ENCODE assay signal across 8 cellular contexts in genomic region chr19:33063356-33064116, GRCh38. TPM values are rescaled to one million over a fixed set of nuclear protein-coding genes. Genes with fewer than 3 reads are reported as not detected.
DNase-seq lines count a peak whose midpoint lies in the region; ATAC-seq and TF ChIP-seq lines count a peak whose summit lies in the region.

No MANE protein-coding gene starts in this region.

- H3K36me3 ChIP-seq in iPS-15b (ENCODE audit: control insufficient read depth, insufficient read depth, low read length) = no peaks in the 10 kb centered on the region

- peak overlapping the region; percentile 68 for H3K4me3 Mint-ChIP-seq in activated naive CD8-positive, alpha-beta T cell treated with anti-CD3 and anti-CD28 coated beads, Interleukin-2, amount 10 ng/mL, durations not matched to agents 7 days and 5 days

- peaks cover 30% of the 10 kb centered on the region for H3K27me3 Mint-ChIP-seq in activated naive CD8-positive, alpha-beta T cell treated with anti-CD3 and anti-CD28 coated beads, Interleukin-2, amount 10 ng/mL, durations not matched to agents 7 days and 5 days

- peak overlapping the region; percentile 42 for H3K4me3 ChIP-seq in NB4 (ENCODE audit: low read depth, low read length)
- peak overlapping the region; percentile 83 for H3K4me3 ChIP-seq in iPS-15b (ENCODE audit: low read depth, low read length)
- H3K4me3 ChIP-seq in skin epidermis = peak overlapping the region in 6 of 7 experiments; percentile 35 to 66 (median 50)

- peaks cover 2% of the 10 kb centered on the region for H3K27me3 ChIP-seq in iPS-15b (ENCODE audit: control insufficient read depth, insufficient read depth, low read length)

- no peak overlapping the region for H3K27ac Mint-ChIP-seq in activated naive CD8-positive, alpha-beta T cell treated with anti-CD3 and anti-CD28 coated beads, Interleukin-2, amount 10 ng/mL, durations not matched to agents 7 days and 5 days

- no peaks in the 10 kb centered on the region for H3K4me1 Mint-ChIP-seq in activated naive CD8-positive, alpha-beta T cell treated with anti-CD3 and anti-CD28 coated beads, Interleukin-2, amount 10 ng/mL, durations not matched to agents 7 days and 5 days

- POLR2A ChIA-PET in activated naive CD8-positive, alpha-beta T cell treated with anti-CD3 and anti-CD28 coated beads, Interleukin-2, amount 10 ng/mL, durations not matched to agents 7 days and 5 days (lab: Charles Lee) = interaction anchor here (1.7 kb wide), 1 partner anchor 17 kb away, joined by 6 read pairs; the partner anchor contains the start of gene GPATCH1

- H3K9me3 ChIP-seq in iPS-15b (ENCODE audit: control insufficient read depth, insufficient read depth, low read length) = no peaks in the 10 kb centered on the region

- no peak for ATAC-seq in activated naive CD8-positive, alpha-beta T cell treated with anti-CD3 and anti-CD28 coated beads, Interleukin-2, amount 10 ng/mL, durations not matched to agents 7 days and 5 days (ENCODE audit: low read depth)
- ATAC-seq in HG03460 (IDR thresholded peaks at IDR 0.05; ENCODE audit: unreplicated experiment) (no peak), HG03432 (IDR thresholded peaks at IDR 0.05; ENCODE audit: unreplicated experiment) (no peak)

- peaks cover 2% of the 10 kb centered on the region for H3K4me1 ChIP-seq in iPS-15b (ENCODE audit: control insufficient read depth, insufficient read depth, low read length)

- peak; percentile 58 for DNase-seq in EH (ENCODE audit: low read depth)
- DNase-seq in NB4 (ENCODE audit: low read depth) = no peak
- no peak for DNase-seq in activated naive CD8-positive, alpha-beta T cell treated with anti-CD3 and anti-CD28 coated beads, Interleukin-2, amount 10 ng/mL, durations not matched to agents 7 days and 5 days
- no peak for DNase-seq in NCI-H2081 treated with DMSO at 0.1 percent for 48 hours (lab: John Stamatoyannopoulos, UW)

- peak overlapping the region in 1 of 21 experiments; percentile 76 for H3K27ac ChIP-seq in skin epidermis

- no peaks in the 10 kb centered on the region for H3K36me3 Mint-ChIP-seq in activated naive CD8-positive, alpha-beta T cell treated with anti-CD3 and anti-CD28 coated beads, Interleukin-2, amount 10 ng/mL, durations not matched to agents 7 days and 5 days

- TF ChIP-seq POLR2A in NB4 (IDR thresholded peaks at IDR 0.05; ENCODE audit: extremely low read depth, insufficient read length) = no peak

- H3K9me3 Mint-ChIP-seq in activated naive CD8-positive, alpha-beta T cell treated with anti-CD3 and anti-CD28 coated beads, Interleukin-2, amount 10 ng/mL, durations not matched to agents 7 days and 5 days = no peaks in the 10 kb centered on the region

- peak overlapping the region; percentile 47 for H3K9ac ChIP-seq in iPS-15b (ENCODE audit: low read depth, low read length)

- TF ChIP-seq CTCF in NB4 (IDR thresholded peaks at IDR 0.05; ENCODE audit: low read depth, low read length) = no peak

RNA-seq across cellular contexts. Expression of gene RHPN2, which starts 1.2 kb away (rescaled TPM):
- 1 to 10 TPM; 1.6 to 1.8 TPM for total RNA-seq in activated naive CD8-positive, alpha-beta T cell treated with anti-CD3 and anti-CD28 coated beads, Interleukin-2, amount 10 ng/mL, durations not matched to agents 7 days and 5 days

RNA-seq across cellular contexts. Expression of gene GPATCH1, which starts 17.4 kb away (rescaled TPM):
- total RNA-seq in activated naive CD8-positive, alpha-beta T cell treated with anti-CD3 and anti-CD28 coated beads, Interleukin-2, amount 10 ng/mL, durations not matched to agents 7 days and 5 days = 10 to 100 TPM; 14.0 to 14.7 TPM
